In genomic region chr22:48694296-48694883, GRCh38 we compare ENCODE assay signal across 28 cellular contexts.
"Had no signal": no experiment of that assay in that cellular context is flagged by ENCODE, and none has a peak within 500 bp of the region (broad histone marks: within the 10 kb centered on the region; RNA-seq: fewer than 3 reads in every experiment).

No MANE protein-coding gene starts in this region.

- DNase-seq: activated CD4-positive, alpha-beta memory T cell treated with anti-CD3 and anti-CD28 coated beads for 36 hours; activated CD4-positive, alpha-beta T cell treated with anti-CD3 and anti-CD28 coated beads for 1 hour; activated CD4-positive, alpha-beta T cell treated with anti-CD3 and anti-CD28 coated beads, Interleukin-2, amount 10 ng/mL, durations not matched to agents 24 days and 14 days; activated CD8-positive, alpha-beta memory T cell treated with anti-CD3 and anti-CD28 coated beads for 24 hours; activated effector memory CD4-positive, alpha-beta T cell treated with anti-CD3 and anti-CD28 coated beads, Interleukin-2, amount 50 U/mL, for 16 hours; activated naive CD4-positive, alpha-beta T cell treated with Interleukin-2 at 50 U/mL for 16 hours; activated naive CD8-positive, alpha-beta T cell treated with anti-CD3 and anti-CD28 coated beads, Interleukin-2, amount 50 U/mL, for 24 hours; activated T-cell treated with anti-CD3 and anti-CD28 coated beads, Interleukin-2, amount 50 U/mL, for 4 hours; amniotic stem cell; Karpas-422; MM.1S; NCI-H1105; NCI-H1436; NCI-H187; NCI-H2081; NCI-H510A treated with DMSO at 0.1 percent for 48 hours; NCI-H69; NK-92 treated with Interleukin-12 subunit alpha and Interleukin-12 subunit beta, amount 100 ng/mL, for 24 hours; OCI-M1; RPMI8226; SHP77; SW 1271 had no signal

- H3K9me3 ChIP-seq: ascending aorta, SJSA1 had no signal

- ATAC-seq: activated naive CD4-positive, alpha-beta T cell treated with anti-CD3 and anti-CD28 coated beads, Interleukin-2, amount 50 U/mL, for 72 hours; activated naive CD8-positive, alpha-beta T cell treated with anti-CD3 and anti-CD28 coated beads, Interleukin-2, amount 50 U/mL, for 24 hours; activated T-cell treated with anti-CD3 and anti-CD28 coated beads, Interleukin-2, amount 50 U/mL, for 4 hours; K562; Panc1; SK-N-SH treated with all-trans-retinoic acid at 6 μM for 48 hours had no signal

- H3K4me3 ChIP-seq: ascending aorta, K562, SJSA1 had no signal

- H3K4me1 ChIP-seq: ascending aorta, SJSA1 had no signal

- H3K27ac ChIP-seq: ascending aorta, SJSA1 had no signal

- H3K36me3 ChIP-seq: ascending aorta, SJSA1 had no signal

- H3K27me3 ChIP-seq: ascending aorta, SJSA1 had no signal
